8 cellular contexts compared by ENCODE assay signal in the genomic region with DNA sequence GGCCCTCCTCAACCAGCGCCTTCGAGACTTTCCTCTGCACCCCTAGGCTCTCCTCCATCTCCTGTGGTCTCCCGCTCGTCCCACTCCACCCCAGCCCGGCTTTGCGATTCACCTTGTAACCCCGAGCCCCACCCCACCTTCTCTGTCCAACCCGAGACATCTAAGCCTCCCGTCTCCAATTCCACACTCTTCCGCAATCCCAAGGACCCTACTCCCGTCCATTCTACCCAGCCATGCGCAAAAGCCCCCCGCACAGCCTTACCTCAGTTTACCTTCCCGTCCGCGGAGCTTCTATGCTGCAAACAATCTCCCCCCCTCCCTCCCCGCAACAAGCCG. TPM values are rescaled to one million over a fixed set of nuclear protein-coding genes. Genes with fewer than 3 reads are reported as not detected.
DNase-seq lines count a peak whose midpoint lies in the region; ATAC-seq, FAIRE-seq and TF ChIP-seq lines count a peak whose summit lies in the region.

No MANE protein-coding gene starts in this region.

- peaks cover 31 to 44% (median 42%) of the 10 kb centered on the region in 11 experiments for H3K36me3 ChIP-seq in BLaER1 treated with 17β-estradiol and CSF1 and Interleukin-3, amounts not matched to agents 10 nM and 100 nM
- H3K36me3 ChIP-seq in PC-3 (ENCODE audit: low read depth, low read length) (peaks cover 15% of the 10 kb centered on the region), esophagus muscularis mucosa (peaks cover 0 to 34% (median 9%) of the 10 kb centered on the region in 4 donors), pancreas (no peaks in the 10 kb centered on the region)

- peak; percentile 36 for TF ChIP-seq POLR2A in esophagus muscularis mucosa (IDR thresholded peaks at IDR 0.05; ENCODE audit: low read depth)

- H3K4me3 ChIP-seq in BLaER1 treated with 17β-estradiol and CSF1 and Interleukin-3, amounts not matched to agents 10 nM and 100 nM, result peak overlapping the region; percentile 72 to 93 (median 89)
- H3K4me3 ChIP-seq in PC-3 (ENCODE audit: low read length) (peak overlapping the region; percentile 73), esophagus muscularis mucosa (peak overlapping the region; percentile 68 to 88 (median 82)), pancreas (peak overlapping the region; percentile 41 to 79 (median 56))

- H3K4me1 ChIP-seq in BLaER1 treated with 17β-estradiol and CSF1 and Interleukin-3, amounts not matched to agents 10 nM and 100 nM, result peaks cover 56 to 74% (median 59%) of the 10 kb centered on the region in 10 experiments
- H3K4me1 ChIP-seq in PC-3 (ENCODE audit: insufficient read depth, low read length) (peaks cover 62% of the 10 kb centered on the region), esophagus muscularis mucosa (peaks cover 52 to 59% (median 57%) of the 10 kb centered on the region in 4 donors), pancreas (peaks cover 20 to 37% (median 24%) of the 10 kb centered on the region in 3 donors)

- peak overlapping the region; percentile 93 to 100 (median 98) for H3K27ac ChIP-seq in BLaER1 treated with 17β-estradiol and CSF1 and Interleukin-3, amounts not matched to agents 10 nM and 100 nM
- H3K27ac ChIP-seq in PC-3 (ENCODE audit: low read length) (peak overlapping the region; percentile 85), esophagus muscularis mucosa (replicated peaks in 1 of 4) (peak overlapping the region; percentile 90 to 94 (median 92)), pancreas (peak overlapping the region; percentile 91 to 98 (median 96))

- WGBS in esophagus muscularis mucosa, result 2% methylated on average over 18 of the region's 18 CpGs
- WGBS in pancreas, 2 donors, result 0% methylated on average over 18 of the region's 18 CpGs

- POLR2A ChIA-PET in PC-3 (lab: Charles Lee; ENCODE audit: unreplicated experiment), result interaction anchor here (0.6 to 2.4 kb wide), 4 partner anchors 12 to 1615 kb away, joined by 3 to 53 read pairs (median 10); a partner anchor contains a TSS

- H3K4me2 ChIP-seq in BLaER1 treated with 17β-estradiol and CSF1 and Interleukin-3, amounts not matched to agents 10 nM and 100 nM, result peak overlapping the region; percentile 96 to 100 (median 99)
- H3K4me2 ChIP-seq in PC-3 (ENCODE audit: low read length), result peak overlapping the region; percentile 88

- peaks cover 49% of the 10 kb centered on the region for H3K79me2 ChIP-seq in PC-3 (ENCODE audit: low read length)

- H4K20me1 ChIP-seq in BLaER1 treated with 17β-estradiol and CSF1 and Interleukin-3, amounts not matched to agents 10 nM and 100 nM, result peaks cover 0 to 48% (median 31%) of the 10 kb centered on the region in 11 experiments; a peak in 15 of 22 replicates
- no peaks in the 10 kb centered on the region for H4K20me1 ChIP-seq in PC-3 (ENCODE audit: low read length)

- in situ Hi-C loops in GM13976 (cut with MboI; ENCODE audit: low sequenced_read_pairs, unreplicated experiment), result no loop called here

- H3K9ac ChIP-seq in BLaER1 treated with 17β-estradiol and CSF1 and Interleukin-3, amounts not matched to agents 10 nM and 100 nM, result peak overlapping the region; percentile 89 to 99 (median 95)
- H3K9ac ChIP-seq in PC-3 (ENCODE audit: low read length), result peak overlapping the region; percentile 80

- no peak for TF ChIP-seq EP300 in esophagus muscularis mucosa (IDR thresholded peaks at IDR 0.05)

- DNase-seq in PC-3 (no peak), esophagus muscularis mucosa (ENCODE audit: extremely low spot score) (no peak), pancreas (no peak), GM13976 (ENCODE audit: low spot score) (no peak), NCI-H128 (lab: John Stamatoyannopoulos, UW; ENCODE audit: unreplicated experiment) (no peak), COLO668 (lab: John Stamatoyannopoulos, UW; ENCODE audit: unreplicated experiment) (no peak)

- H3F3A ChIP-seq in PC-3 (ENCODE audit: low read length, unreplicated experiment), result peaks cover 5% of the 10 kb centered on the region

- H3K9me2 ChIP-seq in PC-3 (replicated peaks; ENCODE audit: low read length), result no peaks in the 10 kb centered on the region

- ATAC-seq in GM21717 (IDR thresholded peaks at IDR 0.05; ENCODE audit: unreplicated experiment) (peak; percentile 15), PC-3 (peak; percentile 1), pancreas (peak in 3 of 4 donors; percentile 1 to 4 (median 1))

- TF ChIP-seq CTCF in PC-3 (conservative IDR thresholded peaks at IDR 0.05; ENCODE audit: low read depth, low read length), result no peak
- TF ChIP-seq CTCF in esophagus muscularis mucosa (IDR thresholded peaks at IDR 0.05), result no peak
- no peak for TF ChIP-seq CTCF in pancreas (IDR thresholded peaks at IDR 0.05)
- TF ChIP-seq CTCF in GM13976 (IDR thresholded peaks at IDR 0.05; ENCODE audit: borderline replicate concordance, control extremely low read depth, extremely low read depth, insufficient read depth, missing control alignments), result no peak

- H2AFZ ChIP-seq in PC-3 (ENCODE audit: low read length), result peak overlapping the region; percentile 95

- BruUV-seq in PC-3 (replicated peaks; lab: Mats Ljungman, UMichigan), result no TSS peak

- intact Hi-C loops in PC-3 (cut with micrococcal nuclease) (no loop called here), esophagus muscularis mucosa (cut with DNase I) (no loop called here), pancreas (cut with DNase I) (no loop called here)

- no peaks in the 10 kb centered on the region for H3K27me3 ChIP-seq in BLaER1 treated with 17β-estradiol and CSF1 and Interleukin-3, amounts not matched to agents 10 nM and 100 nM
- H3K27me3 ChIP-seq in PC-3 (ENCODE audit: low read length) (no peaks in the 10 kb centered on the region), esophagus muscularis mucosa (no peaks in the 10 kb centered on the region), pancreas (no peaks in the 10 kb centered on the region)

- H3K9me3 ChIP-seq in BLaER1 treated with 17β-estradiol and CSF1 and Interleukin-3, amounts not matched to agents 10 nM and 100 nM (replicated peaks in 1 of 11), result peaks cover 0 to 5% (median 0%) of the 10 kb centered on the region in 11 experiments; a peak in 2 of 22 replicates
- no peaks in the 10 kb centered on the region for H3K9me3 ChIP-seq in PC-3 (ENCODE audit: low read length)
- no peaks in the 10 kb centered on the region for H3K9me3 ChIP-seq in esophagus muscularis mucosa
- no peaks in the 10 kb centered on the region for H3K9me3 ChIP-seq in pancreas

- CTCF ChIA-PET in PC-3 (lab: Charles Lee), result interaction anchor here (0.6 to 1.8 kb wide), 4 partner anchors 12 to 101 kb away, joined by 5 to 12 read pairs (median 12); a partner anchor contains a TSS

- no peak for FAIRE-seq in pancreas (lab: Jason Lieb, UNC)

RNA-seq across cellular contexts. Expression of a gene that starts 0.2 kb away (rescaled TPM):
- 63.5 and 70.6 TPM in 2 replicates for total RNA-seq in PC-3 (2014; rRNA removed)
- total RNA-seq in esophagus muscularis mucosa, result 10 to 100 TPM; 19.9 to 36.2 (median 28.3) TPM
- total RNA-seq in pancreas, result 10 to 100 TPM in 1 of 6 donors, 1 to 10 TPM in 5; 6.1 to 15.7 (median 7.6) TPM
- 10 to 100 TPM; 13.6 to 15.8 TPM for polyA plus RNA-seq in pancreas

RNA-seq across cellular contexts. Expression of a gene that starts 12.5 kb away (rescaled TPM):
- total RNA-seq in PC-3 (2014; rRNA removed) (83.9 and 89.4 TPM in 2 replicates), esophagus muscularis mucosa (10 to 100 TPM; 30.3 to 46.4 (median 39.3) TPM), pancreas (10 to 100 TPM; 13.0 to 22.6 (median 15.5) TPM)
- 10 to 100 TPM in 1 of 2 donors, 1 to 10 TPM in 1; 9.7 to 16.0 TPM for polyA plus RNA-seq in pancreas

RNA-seq across cellular contexts. Expression of a gene that starts 33.3 kb away (rescaled TPM):
- total RNA-seq in PC-3 (2014; rRNA removed) (71.9 and 85.4 TPM in 2 replicates), esophagus muscularis mucosa (10 to 100 TPM; 19.4 to 37.3 (median 30.5) TPM), pancreas (10 to 100 TPM; 11.9 to 36.5 (median 21.3) TPM)
- polyA plus RNA-seq in pancreas, result 100 to 1,000 TPM; 191 to 233 TPM
